Comparison of ENCODE assay signal across 11 cellular contexts in genomic region chr1:112702420-112703261, GRCh38. TPM values are rescaled to one million over a fixed set of nuclear protein-coding genes. Genes with fewer than 3 reads are reported as not detected.
A peak's percentile ranks its signal among the peaks of the same experiment; 100 is the strongest.
DNase-seq lines count a peak whose midpoint lies in the region; ATAC-seq and TF ChIP-seq lines count a peak whose summit lies in the region.
"Had no signal": no experiment of that assay in that cellular context is flagged by ENCODE, and none has a peak within 500 bp of the region (broad histone marks: within the 10 kb centered on the region; RNA-seq: fewer than 3 reads in every experiment).

No MANE protein-coding gene starts in this region.

- TF ChIP-seq EP300 in ovary (IDR thresholded peaks at IDR 0.05): no peak

- TF ChIP-seq POLR2A in ovary (IDR thresholded peaks at IDR 0.05): no peak

- CTCF ChIA-PET in HEK293 (lab: Yijun Ruan, JAX): interaction anchor here (0.6 to 2.0 kb wide), 4 partner anchors 13 to 476 kb away, joined by 3 to 12 read pairs (median 4); partner anchors contain the start of genes MOV10 and PPM1J

- H3K27me3 Mint-ChIP-seq in endothelial cell (ENCODE audit: unreplicated experiment): peaks cover 30% of the 10 kb centered on the region

- H3K4me3 Mint-ChIP-seq in endothelial cell (ENCODE audit: unreplicated experiment): peak overlapping the region; percentile 78

- 63 to 70% (median 63%) methylated on average over 9 to 12 of the region's 12 CpGs for WGBS in ovary, 3 donors

- intact Hi-C loops in ovary (cut with DNase I): loop anchor here in 2 of 4 donors (10.0 kb wide), 3 partner anchors 78 to 308 kb away; partner anchors contain the start of genes CTTNBP2NL (in 2 of the 2) and WNT2B (in 1 of the 2)

- H3K36me3 Mint-ChIP-seq in endothelial cell (ENCODE audit: low read depth, unreplicated experiment): peaks cover 41% of the 10 kb centered on the region

- H3K36me3 ChIP-seq in ACC112 (ENCODE audit: insufficient read depth, low read length): no peaks in the 10 kb centered on the region
- peaks cover 0 to 60% of the 10 kb centered on the region in 2 experiments; a peak in 1 of 3 replicates for H3K36me3 ChIP-seq in HEK293 (ENCODE audit: control insufficient read depth in 2 of 2, insufficient read depth in 1 of 2, low read length in 2 of 2)
- H3K36me3 ChIP-seq in ovary: no peaks in the 10 kb centered on the region

- H3K27me3 ChIP-seq in ACC112 (ENCODE audit: insufficient read depth, low read length): no peaks in the 10 kb centered on the region
- no peaks in the 10 kb centered on the region for H3K27me3 ChIP-seq in ovary

- TF ChIP-seq CTCF in HEK293 (tag by site-specific recombination; IDR thresholded peaks at IDR 0.05): no peak
- TF ChIP-seq CTCF in endothelial cell (IDR thresholded peaks at IDR 0.05; ENCODE audit: unreplicated experiment): no peak
- TF ChIP-seq CTCF in ovary (IDR thresholded peaks at IDR 0.05): no peak

- no peak for DNase-seq in endothelial cell (ENCODE audit: low spot score)
- DNase-seq in ovary: no peak
- no peak for DNase-seq in effector CD8-positive, alpha-beta T cell (lab: John Stamatoyannopoulos, UW)
- DNase-seq in NCI-H345 (lab: John Stamatoyannopoulos, UW): no peak
- no peak for DNase-seq in NCI-H187 (lab: John Stamatoyannopoulos, UW)
- DNase-seq: H9, SHP77 treated with DMSO at 0.1 percent for 48 hours had no signal

- no peak overlapping the region for H2AFZ ChIP-seq in ACC112 (ENCODE audit: low read length, unreplicated experiment)

- H3K9me3 Mint-ChIP-seq in endothelial cell (ENCODE audit: unreplicated experiment): no peaks in the 10 kb centered on the region
- H3K9me3 Mint-ChIP-seq: H9 had no signal

- H3K27ac Mint-ChIP-seq in endothelial cell (ENCODE audit: unreplicated experiment): peak overlapping the region; percentile 57

- peak overlapping the region; percentile 74 for H3K27ac ChIP-seq in ACC112 (ENCODE audit: low read depth, low read length)
- H3K27ac ChIP-seq in HEK293 (ENCODE audit: extremely low read depth, low read depth, low read length): no peak overlapping the region
- peak overlapping the region; percentile 35 to 81 for H3K27ac ChIP-seq in ovary

- peaks cover 46% of the 10 kb centered on the region for H3K79me2 ChIP-seq in ACC112 (ENCODE audit: control insufficient read depth, insufficient read depth, low read length, unreplicated experiment)

- ATAC-seq in GM21723 (IDR thresholded peaks at IDR 0.05; ENCODE audit: unreplicated experiment): no peak

- H3K4me3 ChIP-seq in ACC112 (ENCODE audit: low read depth, low read length) (no peak overlapping the region), HEK293 (ENCODE audit: low read depth, low read length) (no peak overlapping the region), ovary (no peak overlapping the region)
- H3K4me3 ChIP-seq: skin epidermis had no signal

- POLR2A ChIA-PET in HEK293 (lab: Yijun Ruan, JAX): interaction anchor here (1.0 to 9.8 kb wide), 4 partner anchors 14 to 84 kb away, joined by 3 to 91 read pairs (median 6); partner anchors contain the start of genes MOV10 and ST7L

- peaks cover 71% of the 10 kb centered on the region for H3K4me1 Mint-ChIP-seq in endothelial cell (ENCODE audit: unreplicated experiment)

- no peaks in the 10 kb centered on the region for H3K9me3 ChIP-seq in HEK293 (ENCODE audit: control insufficient read depth, insufficient read depth, low read depth, low read length)
- H3K9me3 ChIP-seq in ovary: no peaks in the 10 kb centered on the region

- H3K4me1 ChIP-seq in ACC112 (ENCODE audit: control insufficient read depth, insufficient read depth, low read length, unreplicated experiment) (peaks cover 50% of the 10 kb centered on the region), HEK293 (ENCODE audit: control insufficient read depth, insufficient read depth, low read length) (peaks cover 21% of the 10 kb centered on the region), ovary (ENCODE audit: insufficient read depth) (peaks cover 26% of the 10 kb centered on the region)

TF ChIP-seq in HEK293, 187 proteins besides CTCF, POLR2A, EP300 and RAD21 (continues in another document):
- no peak for TF ChIP-seq ZNF580 (tag by site-specific recombination; IDR thresholded peaks at IDR 0.05)
- TF ChIP-seq KLF17 (tag by site-specific recombination; IDR thresholded peaks at IDR 0.05): no peak
- peak; percentile 51 for TF ChIP-seq GLIS2 (tag by site-specific recombination; IDR thresholded peaks at IDR 0.05)
- no peak for TF ChIP-seq ZNF830 (tag by site-specific recombination; IDR thresholded peaks at IDR 0.05; ENCODE audit: low read depth)
- peak; percentile 35; the same call in 1 of the 2 replicates for TF ChIP-seq ZNF394 (tag by site-specific recombination; IDR thresholded peaks at IDR 0.05; ENCODE audit: borderline replicate concordance)
- TF ChIP-seq ZNF37A (tag by site-specific recombination; IDR thresholded peaks at IDR 0.05): no peak
- TF ChIP-seq ZNF704 (tag by site-specific recombination; IDR thresholded peaks at IDR 0.05): no peak
- TF ChIP-seq ZBTB10 (tag by site-specific recombination; IDR thresholded peaks at IDR 0.05): no peak
- TF ChIP-seq ZBTB6 (tag by site-specific recombination; IDR thresholded peaks at IDR 0.05): no peak
- no peak for TF ChIP-seq KLF1 (tag by site-specific recombination; IDR thresholded peaks at IDR 0.05)
- peak; percentile 70 for TF ChIP-seq GLIS1 (tag by site-specific recombination; IDR thresholded peaks at IDR 0.05)
- TF ChIP-seq YY2 (tag by site-specific recombination; IDR thresholded peaks at IDR 0.05): no peak
- no peak for TF ChIP-seq ZNF426 (tag by site-specific recombination; IDR thresholded peaks at IDR 0.05)
- no peak for TF ChIP-seq ZNF521 (tag by site-specific recombination; IDR thresholded peaks at IDR 0.05)
- no peak for TF ChIP-seq ZNF140 (tag by site-specific recombination; IDR thresholded peaks at IDR 0.05)
- TF ChIP-seq ZIC2 (tag by site-specific recombination; IDR thresholded peaks at IDR 0.05): 0 out of 2 replicates have a peak, but pooled peaks have one; percentile 30

RNA-seq across cellular contexts. Expression of gene RHOC, which starts 4.3 kb away (rescaled TPM):
- total RNA-seq in endothelial cell (ENCODE audit: unreplicated experiment): 300 TPM
- 100 to 1,000 TPM; 177 to 276 (median 208) TPM for total RNA-seq in ovary
- 100 to 1,000 TPM; 249 to 308 TPM for polyA plus RNA-seq in ovary

RNA-seq across cellular contexts. Expression of gene PPM1J, which starts 12.5 kb away (rescaled TPM):
- total RNA-seq in endothelial cell (ENCODE audit: unreplicated experiment): 1.6 TPM
- total RNA-seq in ovary: 1 to 10 TPM; 1.4 to 6.3 (median 2.9) TPM
- polyA plus RNA-seq in ovary: 1 to 10 TPM in 1 of 2 donors, under 1 TPM in 1; 0.78 to 1.3 TPM

RNA-seq across cellular contexts. Expression of gene MOV10, which starts 28.2 kb away (rescaled TPM):
- 43.5 TPM for total RNA-seq in endothelial cell (ENCODE audit: unreplicated experiment)
- total RNA-seq in ovary: 10 to 100 TPM; 31.7 to 66.3 (median 53.5) TPM
- polyA plus RNA-seq in ovary: 10 to 100 TPM; 35.0 to 35.6 TPM
